ENCODE assay signal across 23 cellular contexts in the genomic region with DNA sequence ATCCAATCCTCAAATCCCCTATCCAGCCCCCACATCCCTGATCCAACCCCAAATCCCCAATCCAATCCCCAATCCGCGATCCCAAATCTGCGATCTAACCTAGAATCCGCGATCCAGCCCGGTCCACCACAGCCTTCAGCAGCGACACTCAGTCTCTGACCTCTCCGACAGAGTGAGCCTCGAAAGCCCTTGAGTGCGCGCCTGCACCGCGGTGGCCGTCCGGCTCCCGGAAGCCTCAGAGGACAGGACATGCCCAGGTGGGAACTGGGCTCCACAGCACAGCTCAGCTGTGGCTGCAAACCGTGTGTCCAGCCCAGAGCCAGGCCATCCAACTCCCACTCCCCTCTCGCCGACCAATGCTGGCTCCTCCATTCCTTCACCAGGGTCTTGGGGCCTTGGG. TPM values are rescaled to one million over a fixed set of nuclear protein-coding genes. Genes with fewer than 3 reads are reported as not detected.
"Had no signal": no experiment of that assay in that cellular context is flagged by ENCODE, and none has a peak within 500 bp of the region (broad histone marks: within the 10 kb centered on the region; RNA-seq: fewer than 3 reads in every experiment).

No MANE protein-coding gene starts in this region.

- H3K27me3 ChIP-seq: ascending aorta had no signal

- DNase-seq: activated CD4-positive, alpha-beta T cell treated with anti-CD3 and anti-CD28 coated beads for 1 hour; activated CD4-positive, alpha-beta T cell treated with anti-CD3 and anti-CD28 coated beads, Interleukin-2, amount 10 ng/mL, durations not matched to agents 24 days and 14 days; activated CD4-positive, alpha-beta T cell treated with anti-CD3 and anti-CD28 coated beads, Interleukin-2, amount 50 U/mL, for 48 hours; activated CD8-positive, alpha-beta memory T cell treated with anti-CD3 and anti-CD28 coated beads for 24 hours; activated effector memory CD4-positive, alpha-beta T cell treated with anti-CD3 and anti-CD28 coated beads, Interleukin-2, amount 50 U/mL, for 16 hours; activated naive CD4-positive, alpha-beta T cell treated with Interleukin-2 at 50 U/mL for 16 hours; activated naive CD8-positive, alpha-beta T cell treated with anti-CD3 and anti-CD28 coated beads, Interleukin-2, amount 50 U/mL, for 24 hours; activated T-cell treated with anti-CD3 and anti-CD28 coated beads, Interleukin-2, amount 50 U/mL, for 4 hours; amniotic stem cell; Karpas-422; MM.1S; NCI-H1105; NCI-H1436 treated with DMSO at 0.1 percent for 48 hours; NCI-H187; NCI-H2081; NCI-H510A treated with DMSO at 0.1 percent for 48 hours; SIG-M5; T-helper 17 cell; T-helper 9 cell had no signal

- H3K4me1 ChIP-seq: ascending aorta had no signal

- H3K27ac ChIP-seq: ascending aorta had no signal

- H3K36me3 ChIP-seq: ascending aorta had no signal

- H3K9me3 ChIP-seq: ascending aorta had no signal

- H3K4me3 ChIP-seq: ascending aorta, K562 had no signal

- ATAC-seq: activated naive CD4-positive, alpha-beta T cell treated with anti-CD3 and anti-CD28 coated beads, Interleukin-2, amount 50 U/mL, for 72 hours; activated naive CD8-positive, alpha-beta T cell treated with anti-CD3 and anti-CD28 coated beads, Interleukin-2, amount 50 U/mL, for 24 hours; activated T-cell treated with anti-CD3 and anti-CD28 coated beads, Interleukin-2, amount 50 U/mL, for 4 hours; K562; T-helper 17 cell; WTC11 had no signal

RNA-seq across cellular contexts. Expression of gene C1QTNF9B, which starts 48.8 kb away (rescaled TPM):
- total RNA-seq: activated CD4-positive, alpha-beta T cell treated with anti-CD3 and anti-CD28 coated beads, Interleukin-2, amount 10 ng/mL, durations not matched to agents 24 days and 14 days; activated naive CD4-positive, alpha-beta T cell treated with anti-CD3 and anti-CD28 coated beads, Interleukin-2, amount 50 U/mL, for 72 hours; activated T-cell treated with anti-CD3 and anti-CD28 coated beads, Interleukin-2, amount 50 U/mL, for 4 hours; ascending aorta; T-helper 17 cell had no signal
